In genomic region chr2:204913854-204914464, GRCh38 we compare ENCODE assay signal across 26 cellular contexts.
"Had no signal": no experiment of that assay in that cellular context is flagged by ENCODE, and none has a peak within 500 bp of the region (broad histone marks: within the 10 kb centered on the region; RNA-seq: fewer than 3 reads in every experiment).

No MANE protein-coding gene starts in this region.

- DNase-seq: activated B cell treated with CpG ODN at 0.5 μM for 24 hours; activated CD4-positive, alpha-beta T cell treated with anti-CD3 and anti-CD28 coated beads for 1 hour; activated CD4-positive, alpha-beta T cell treated with anti-CD3 and anti-CD28 coated beads, Interleukin-2, amount 10 ng/mL, durations not matched to agents 24 days and 14 days; activated CD4-positive, alpha-beta T cell treated with anti-CD3 and anti-CD28 coated beads, Interleukin-2, amount 50 U/mL, for 48 hours; activated CD8-positive, alpha-beta memory T cell treated with anti-CD3 and anti-CD28 coated beads, Interleukin-2, amount 10 ng/mL, durations not matched to agents 7 days and 5 days; activated effector memory CD4-positive, alpha-beta T cell treated with anti-CD3 and anti-CD28 coated beads, Interleukin-2, amount 50 U/mL, for 16 hours; activated naive CD4-positive, alpha-beta T cell treated with Interleukin-2 at 50 U/mL for 16 hours; activated T-cell treated with anti-CD3 and anti-CD28 coated beads, Interleukin-2, amount 50 U/mL, for 24 hours; caudate nucleus; Kasumi-1; KBM-7; NCI-H1048; NCI-H1694; NCI-H2029; NCI-H2107; NCI-H345; NCI-H510A; NCI-H526 treated with DMSO at 0.1 percent for 48 hours; NCI-H82; NK-92 treated with Interleukin-12 subunit alpha and Interleukin-12 subunit beta, amount 100 ng/mL, for 24 hours; SHP77 had no signal

- H3K9me3 Mint-ChIP-seq: activated B cell treated with CpG ODN at 0.5 μM for 24 hours had no signal

- H3K27me3 ChIP-seq: breast epithelium, SJSA1 had no signal

- H3K36me3 ChIP-seq: breast epithelium, SJSA1 had no signal

- H3K36me3 Mint-ChIP-seq: activated CD8-positive, alpha-beta memory T cell treated with anti-CD3 and anti-CD28 coated beads, Interleukin-2, amount 10 ng/mL, durations not matched to agents 7 days and 5 days had no signal

- H3K4me1 Mint-ChIP-seq: activated B cell treated with CpG ODN at 0.5 μM for 24 hours; activated CD8-positive, alpha-beta memory T cell treated with anti-CD3 and anti-CD28 coated beads, Interleukin-2, amount 10 ng/mL, durations not matched to agents 7 days and 5 days had no signal

- H3K27ac Mint-ChIP-seq: activated B cell treated with CpG ODN at 0.5 μM for 24 hours; activated CD4-positive, alpha-beta T cell treated with anti-CD3 and anti-CD28 coated beads, Interleukin-2, amount 10 ng/mL, durations not matched to agents 24 days and 14 days; activated CD8-positive, alpha-beta memory T cell treated with anti-CD3 and anti-CD28 coated beads, Interleukin-2, amount 10 ng/mL, durations not matched to agents 7 days and 5 days; activated T-cell treated with anti-CD3 and anti-CD28 coated beads, Interleukin-2, amount 50 U/mL, for 24 hours; activated T-helper 1 cell treated with anti-CD3 and anti-CD28 coated beads, Interleukin-12 subunit alpha, Interleukin-12 subunit beta, Interleukin-2, Interleukin-4 antibody, amounts not matched to agents 30 ng/mL and 10 ng/mL and 1 ng/mL, durations not matched to agents 14 hours and 24 hours and 36 hours; T-helper 1 cell treated with Interleukin-12 subunit alpha and Interleukin-12 subunit beta and Interleukin-4 antibody, amounts not matched to agents 30 μg/mL and 1 μg/mL, for 36 hours had no signal

- H3K27ac ChIP-seq: breast epithelium, SJSA1 had no signal

- ATAC-seq: activated CD8-positive, alpha-beta memory T cell treated with anti-CD3 and anti-CD28 coated beads, Interleukin-2, amount 10 ng/mL, durations not matched to agents 7 days and 5 days had no signal

- H3K27me3 Mint-ChIP-seq: activated B cell treated with CpG ODN at 0.5 μM for 24 hours; activated CD8-positive, alpha-beta memory T cell treated with anti-CD3 and anti-CD28 coated beads, Interleukin-2, amount 10 ng/mL, durations not matched to agents 7 days and 5 days; activated T-cell treated with anti-CD3 and anti-CD28 coated beads, Interleukin-2, amount 50 U/mL, for 24 hours had no signal

- H3K9me3 ChIP-seq: breast epithelium, SJSA1 had no signal

- FAIRE-seq: RCC 7860 had no signal

- H3K4me3 Mint-ChIP-seq: activated B cell treated with CpG ODN at 0.5 μM for 24 hours; activated CD4-positive, alpha-beta T cell treated with anti-CD3 and anti-CD28 coated beads, Interleukin-2, amount 10 ng/mL, durations not matched to agents 24 days and 14 days; activated CD8-positive, alpha-beta memory T cell treated with anti-CD3 and anti-CD28 coated beads, Interleukin-2, amount 10 ng/mL, durations not matched to agents 7 days and 5 days; activated T-cell treated with anti-CD3 and anti-CD28 coated beads, Interleukin-2, amount 50 U/mL, for 24 hours; activated T-helper 1 cell treated with anti-CD3 and anti-CD28 coated beads, Interleukin-12 subunit alpha, Interleukin-12 subunit beta, Interleukin-2, Interleukin-4 antibody, amounts not matched to agents 30 ng/mL and 10 ng/mL and 1 ng/mL, durations not matched to agents 14 hours and 24 hours and 36 hours; T-helper 1 cell treated with Interleukin-12 subunit alpha and Interleukin-12 subunit beta and Interleukin-4 antibody, amounts not matched to agents 30 μg/mL and 1 μg/mL, for 36 hours had no signal

- H3K4me1 ChIP-seq: breast epithelium, SJSA1 had no signal

- H3K4me3 ChIP-seq: breast epithelium, SJSA1 had no signal
